22 cellular contexts compared by ENCODE assay signal in genomic region chr5:5770825-5771224, GRCh38.
"Had no signal": no experiment of that assay in that cellular context is flagged by ENCODE, and none has a peak within 500 bp of the region (broad histone marks: within the 10 kb centered on the region; RNA-seq: fewer than 3 reads in every experiment).

No MANE protein-coding gene starts in this region.

- H3K27me3 ChIP-seq: esophagus squamous epithelium, heart right ventricle, left lung, right atrium auricular region, sigmoid colon, tibial nerve, upper lobe of left lung had no signal

- ATAC-seq: heart right ventricle; left cardiac atrium; left lung; mucosa of descending colon; natural killer cell treated with Interleukin-12 subunit alpha and Interleukin-12 subunit beta and Interleukin-15 and Interleukin-18, amount 100 ng/mL, for 72 hours; stimulated activated naive B cell treated with anti-CD40 and anti-IgM and Interleukin-4, amounts not matched to agents 10 μg/mL and 1 μg/mL and 100 μg/mL, for 72 hours had no signal

- H3K4me3 ChIP-seq: coronary artery, esophagus squamous epithelium, heart right ventricle, left lung, mucosa of descending colon, prostate gland, right atrium auricular region, sigmoid colon, thoracic aorta, tibial nerve, upper lobe of left lung had no signal

- DNase-seq: dermis blood vessel endothelial cell; effector memory CD4-positive, alpha-beta T cell; esophagus squamous epithelium; foreskin melanocyte; glutamatergic neuron; heart right ventricle; hippocampal formation; left cardiac atrium; left lung; mesenchymal stem cell; mucosa of descending colon; naive B cell; sigmoid colon; stimulated activated CD4-positive, alpha-beta T cell treated with anti-CD3 and anti-CD28 coated beads, Interleukin-2, amount 100 ng/mL, for 24 hours; stimulated activated naive B cell treated with anti-CD40 and anti-IgM and Interleukin-4, amounts not matched to agents 10 μg/mL and 1 μg/mL and 100 μg/mL, for 72 hours had no signal

- H3K27ac ChIP-seq: coronary artery, esophagus squamous epithelium, heart right ventricle, left lung, prostate gland, right atrium auricular region, sigmoid colon, thoracic aorta, tibial nerve, upper lobe of left lung had no signal
